Comparison of ENCODE assay signal across 32 cellular contexts in genomic region chr6:150248300-150248699, GRCh38.
"Had no signal": no experiment of that assay in that cellular context is flagged by ENCODE, and none has a peak within 500 bp of the region (broad histone marks: within the 10 kb centered on the region; RNA-seq: fewer than 3 reads in every experiment).

No MANE protein-coding gene starts in this region.

- H3K9me3 ChIP-seq: adrenal gland had no signal

- H3K27me3 Mint-ChIP-seq: activated B cell treated with CpG ODN at 0.5 μM for 24 hours had no signal

- H3K27ac Mint-ChIP-seq: activated B cell treated with CpG ODN at 0.5 μM for 24 hours; activated CD4-positive, alpha-beta memory T cell treated with anti-CD3 and anti-CD28 coated beads for 36 hours; activated CD4-positive, alpha-beta T cell treated with anti-CD3 and anti-CD28 coated beads, Interleukin-2, amount 10 ng/mL, durations not matched to agents 24 days and 14 days; activated naive CD4-positive, alpha-beta T cell treated with anti-CD3 and anti-CD28 coated beads for 36 hours; activated naive CD4-positive, alpha-beta T cell treated with anti-CD3 and anti-CD28 coated beads, Interleukin-2, amount 50 U/mL, for 72 hours; activated naive CD8-positive, alpha-beta T cell treated with anti-CD3 and anti-CD28 coated beads for 36 hours; activated T-cell treated with anti-CD3 and anti-CD28 coated beads, Interleukin-2, amount 50 U/mL, for 72 hours; activated T-helper 1 cell treated with anti-CD3 and anti-CD28 coated beads, Interleukin-12 subunit alpha, Interleukin-12 subunit beta, Interleukin-2, Interleukin-4 antibody, amounts not matched to agents 30 ng/mL and 10 ng/mL and 1 ng/mL, durations not matched to agents 14 hours and 24 hours and 36 hours; activated T-helper 17 cell treated with anti-CD3 and anti-CD28 coated beads, Interleukin-2, amount 50 U/mL, for 72 hours; T-helper 1 cell treated with Interleukin-12 subunit alpha and Interleukin-12 subunit beta and Interleukin-4 antibody, amounts not matched to agents 30 μg/mL and 1 μg/mL, for 36 hours; T-helper 2 cell treated with Interferon-gamma antibody and Interleukin-4, amounts not matched to agents 5 μg/mL and 100 μg/mL, for 36 hours had no signal

- ATAC-seq: activated naive CD4-positive, alpha-beta T cell treated with anti-CD3 and anti-CD28 coated beads, Interleukin-2, amount 50 U/mL, for 72 hours; activated T-helper 17 cell treated with anti-CD3 and anti-CD28 coated beads, Interleukin-2, amount 50 U/mL, for 72 hours; body of pancreas had no signal

- H3K36me3 ChIP-seq: adrenal gland, brain microvascular endothelial cell, breast epithelium had no signal

- H3K4me3 Mint-ChIP-seq: activated B cell treated with CpG ODN at 0.5 μM for 24 hours; activated CD4-positive, alpha-beta memory T cell treated with anti-CD3 and anti-CD28 coated beads for 36 hours; activated CD4-positive, alpha-beta T cell treated with anti-CD3 and anti-CD28 coated beads, Interleukin-2, amount 10 ng/mL, durations not matched to agents 24 days and 14 days; activated naive CD4-positive, alpha-beta T cell treated with anti-CD3 and anti-CD28 coated beads for 36 hours; activated naive CD8-positive, alpha-beta T cell treated with anti-CD3 and anti-CD28 coated beads for 36 hours; activated T-cell treated with anti-CD3 and anti-CD28 coated beads, Interleukin-2, amount 50 U/mL, for 4 hours; activated T-cell treated with anti-CD3 and anti-CD28 coated beads, Interleukin-2, amount 50 U/mL, for 72 hours; activated T-helper 1 cell treated with anti-CD3 and anti-CD28 coated beads, Interleukin-12 subunit alpha, Interleukin-12 subunit beta, Interleukin-2, Interleukin-4 antibody, amounts not matched to agents 30 ng/mL and 10 ng/mL and 1 ng/mL, durations not matched to agents 14 hours and 24 hours and 36 hours; activated T-helper 17 cell treated with anti-CD3 and anti-CD28 coated beads, Interleukin-2, amount 50 U/mL, for 72 hours; T-helper 1 cell treated with Interleukin-12 subunit alpha and Interleukin-12 subunit beta and Interleukin-4 antibody, amounts not matched to agents 30 μg/mL and 1 μg/mL, for 36 hours; T-helper 2 cell treated with Interferon-gamma antibody and Interleukin-4, amounts not matched to agents 5 μg/mL and 100 μg/mL, for 36 hours had no signal

- H3K36me3 Mint-ChIP-seq: activated CD4-positive, alpha-beta memory T cell treated with anti-CD3 and anti-CD28 coated beads for 36 hours; activated naive CD8-positive, alpha-beta T cell treated with anti-CD3 and anti-CD28 coated beads for 36 hours had no signal

- H3K27me3 ChIP-seq: adrenal gland, body of pancreas, brain microvascular endothelial cell, breast epithelium had no signal

- H3K9me3 Mint-ChIP-seq: activated naive CD4-positive, alpha-beta T cell treated with anti-CD3 and anti-CD28 coated beads, Interleukin-2, amount 50 U/mL, for 72 hours; activated T-cell treated with anti-CD3 and anti-CD28 coated beads, Interleukin-2, amount 50 U/mL, for 4 hours had no signal

- H3K27ac ChIP-seq: adrenal gland, body of pancreas, brain microvascular endothelial cell, breast epithelium had no signal

- DNase-seq: activated B cell treated with CpG ODN at 0.5 μM for 24 hours; activated CD4-positive, alpha-beta memory T cell treated with anti-CD3 and anti-CD28 coated beads for 36 hours; activated CD4-positive, alpha-beta T cell treated with anti-CD3 and anti-CD28 coated beads for 4 hours; activated CD4-positive, alpha-beta T cell treated with anti-CD3 and anti-CD28 coated beads, Interleukin-2, amount 10 ng/mL, durations not matched to agents 24 days and 14 days; activated CD4-positive, alpha-beta T cell treated with anti-CD3 and anti-CD28 coated beads, Interleukin-2, amount 50 U/mL, for 1 hour; activated CD4-positive, alpha-beta T cell treated with anti-CD3 and anti-CD28 coated beads, Interleukin-2, amount 50 U/mL, for 4 hours; activated CD4-positive, CD25-positive, alpha-beta regulatory T cell treated with anti-CD3 and anti-CD28 coated beads, Interleukin-2, amount 50 U/mL, for 72 hours; activated CD8-positive, alpha-beta memory T cell treated with anti-CD3 and anti-CD28 coated beads, Interleukin-2, amount 50 U/mL, for 4 hours; activated effector memory CD4-positive, alpha-beta T cell treated with anti-CD3 and anti-CD28 coated beads, Interleukin-2, amount 50 U/mL, for 16 hours; activated gamma-delta T cell treated with Interleukin-2 at 50 U/mL for 16 hours; activated naive CD4-positive, alpha-beta T cell; activated naive CD4-positive, alpha-beta T cell treated with anti-CD3 and anti-CD28 coated beads for 36 hours; activated naive CD4-positive, alpha-beta T cell treated with anti-CD3 and anti-CD28 coated beads, Interleukin-2, amount 50 U/mL, for 16 hours; activated naive CD8-positive, alpha-beta T cell treated with anti-CD3 and anti-CD28 coated beads for 36 hours; activated T-cell treated with anti-CD3 and anti-CD28 coated beads for 4 hours; activated T-cell treated with anti-CD3 and anti-CD28 coated beads, Interleukin-2, amount 50 U/mL, for 1 hour; activated T-cell treated with anti-CD3 and anti-CD28 coated beads, Interleukin-2, amount 50 U/mL, for 4 hours; activated T-cell treated with anti-CD3 and anti-CD28 coated beads, Interleukin-2, amount 50 U/mL, for 72 hours; adrenal gland; amniotic stem cell; aorta; body of pancreas; brain microvascular endothelial cell; central memory CD4-positive, alpha-beta T cell; T-helper 1 cell; T-helper 9 cell had no signal

- H3K4me1 ChIP-seq: adrenal gland, body of pancreas, breast epithelium had no signal

- H3K4me3 ChIP-seq: adrenal gland, body of pancreas, breast epithelium had no signal

- H3K4me1 Mint-ChIP-seq: activated B cell treated with CpG ODN at 0.5 μM for 24 hours had no signal
